In the genomic region with DNA sequence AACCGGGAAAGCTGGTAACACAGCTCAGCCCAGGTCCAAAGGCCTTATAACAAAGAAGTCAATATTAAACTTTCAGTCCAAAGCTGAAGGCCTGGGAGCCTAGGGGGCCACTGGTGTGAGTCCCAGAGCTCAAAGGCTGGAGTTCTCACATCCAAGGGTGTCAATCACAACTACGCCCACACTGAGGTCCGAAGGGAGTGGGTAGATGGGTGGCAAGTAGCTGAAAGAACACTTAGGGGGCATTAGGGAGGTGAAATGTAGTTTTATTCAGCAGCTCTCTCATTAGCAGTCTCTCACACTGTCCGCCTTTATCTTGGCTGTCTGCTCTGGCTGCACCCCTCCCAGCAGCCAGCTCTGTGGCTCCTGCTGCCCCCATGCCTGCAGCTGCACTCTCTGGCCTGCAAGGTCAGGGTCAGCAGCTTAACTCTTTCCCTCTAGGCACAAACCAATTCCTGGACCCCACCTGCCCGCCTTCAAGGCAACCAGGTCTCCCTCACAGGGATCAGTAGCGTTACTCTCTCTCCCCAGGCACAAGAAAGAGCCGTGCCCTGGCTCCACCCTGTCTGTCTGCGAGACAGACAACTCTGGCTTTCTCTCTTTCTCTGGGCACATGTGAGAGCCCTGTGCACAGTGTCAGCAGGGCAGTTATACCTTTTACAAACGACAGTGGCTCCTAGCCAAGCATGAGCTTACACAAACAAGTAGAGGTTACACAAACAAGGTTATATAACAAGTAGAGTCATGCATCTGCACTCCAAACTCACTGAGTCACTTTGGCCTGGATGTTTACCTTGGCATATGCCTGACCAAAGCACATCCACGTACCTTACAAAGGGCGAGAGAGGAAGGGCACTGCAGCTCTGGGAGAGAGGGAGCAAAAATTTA, we compare ENCODE assay signal across 13 cellular contexts.
DNase-seq lines count a peak whose midpoint lies in the region; ATAC-seq, FAIRE-seq and TF ChIP-seq lines count a peak whose summit lies in the region.
"Had no signal": no experiment of that assay in that cellular context is flagged by ENCODE, and none has a peak within 500 bp of the region (broad histone marks: within the 10 kb centered on the region; RNA-seq: fewer than 3 reads in every experiment).

No MANE protein-coding gene starts in this region.

- H3K4me1 ChIP-seq in GM23338 (ENCODE audit: insufficient read depth) = no peaks in the 10 kb centered on the region
- peaks cover 0 to 2% of the 10 kb centered on the region in 2 donors for H3K4me1 ChIP-seq in neuronal stem cell (ENCODE audit: control insufficient read depth in 2 of 2, insufficient read depth in 1 of 2, low read depth in 1 of 2, low read length in 2 of 2)

- ATAC-seq in GM23338 = peak; percentile 53
- ATAC-seq in GM18505 (IDR thresholded peaks at IDR 0.05; ENCODE audit: unreplicated experiment) = no peak

- H2BK12ac ChIP-seq in neuronal stem cell (ENCODE audit: low read length) = no peak overlapping the region

- H3K14ac ChIP-seq in neuronal stem cell (ENCODE audit: low read length) = no peak overlapping the region

- H3K4me3 Mint-ChIP-seq in GM23338 = no peak overlapping the region
- H3K4me3 Mint-ChIP-seq: activated naive CD8-positive, alpha-beta T cell treated with anti-CD3 and anti-CD28 coated beads for 36 hours had no signal

- H3K27me3 ChIP-seq in GM23338 (ENCODE audit: insufficient read depth) (no peaks in the 10 kb centered on the region), neuronal stem cell (ENCODE audit: control insufficient read depth in 3 of 3, insufficient read depth in 3 of 3, low read depth in 1 of 3, low read length in 3 of 3) (no peaks in the 10 kb centered on the region)

- H3K4me3 ChIP-seq in GM23338 = no peak overlapping the region
- no peak overlapping the region for H3K4me3 ChIP-seq in epithelial cell of proximal tubule (ENCODE audit: low read depth, low read length)
- no peak overlapping the region for H3K4me3 ChIP-seq in neuronal stem cell (ENCODE audit: low read length in 2 of 2)
- H3K4me3 ChIP-seq: coronary artery, SK-N-MC had no signal

- no peak overlapping the region for H3K18ac ChIP-seq in neuronal stem cell (ENCODE audit: low read length)

- WGBS in neuronal stem cell (ENCODE audit: extremely low coverage in 2 of 2, insufficient read length in 2 of 2, insufficient replicate concordance in 1 of 2), 2 donors = no CpG with 5 or more reads among the region's 11 CpGs

- no peak for TF ChIP-seq CTCF in GM23338 (conservative IDR thresholded peaks at IDR 0.05; ENCODE audit: low read depth in 2 of 2)
- no peak for TF ChIP-seq CTCF in epithelial cell of proximal tubule (conservative IDR thresholded peaks at IDR 0.05; ENCODE audit: low read depth, low read length)

- H4K91ac ChIP-seq in neuronal stem cell (ENCODE audit: low read depth, low read length, poor library complexity) = no peak overlapping the region

- no peak for FAIRE-seq in frontal cortex (lab: Jason Lieb, UNC)

- no peaks in the 10 kb centered on the region for H3K9me2 ChIP-seq in GM23338 (ENCODE audit: insufficient read depth)

- peaks cover 14% of the 10 kb centered on the region; the same call in 2 of the 3 replicates for H3K4me1 Mint-ChIP-seq in GM23338
- H3K4me1 Mint-ChIP-seq: activated naive CD8-positive, alpha-beta T cell treated with anti-CD3 and anti-CD28 coated beads for 36 hours had no signal

- no peak overlapping the region for H4K8ac ChIP-seq in neuronal stem cell (ENCODE audit: low read depth, low read length)

- no peaks in the 10 kb centered on the region for H3K79me2 ChIP-seq in GM23338 (replicated peaks; ENCODE audit: insufficient read depth)

- H3K27me3 Mint-ChIP-seq in GM23338 (ENCODE audit: insufficient read depth, low read depth, poor library complexity) = no peaks in the 10 kb centered on the region
- H3K27me3 Mint-ChIP-seq: activated naive CD8-positive, alpha-beta T cell treated with anti-CD3 and anti-CD28 coated beads for 36 hours had no signal

- H3F3A ChIP-seq in GM23338 (replicated peaks; ENCODE audit: low read depth) = no peaks in the 10 kb centered on the region

- no peak overlapping the region for H2BK5ac ChIP-seq in neuronal stem cell (ENCODE audit: low read length)

- H3K9ac ChIP-seq in neuronal stem cell (ENCODE audit: low read depth, low read length, poor library complexity) = no peak overlapping the region

- H3K79me1 ChIP-seq in neuronal stem cell (ENCODE audit: low read depth, low read length) = no peaks in the 10 kb centered on the region

- H3K36me3 Mint-ChIP-seq in GM23338 (ENCODE audit: low read depth) = no peaks in the 10 kb centered on the region
- H3K36me3 Mint-ChIP-seq: activated naive CD8-positive, alpha-beta T cell treated with anti-CD3 and anti-CD28 coated beads for 36 hours had no signal

- H3K36me3 ChIP-seq in GM23338 (ENCODE audit: insufficient read depth) (no peaks in the 10 kb centered on the region), neuronal stem cell (replicated peaks in 1 of 2; ENCODE audit: control insufficient read depth in 2 of 2, insufficient read depth in 2 of 2, low read length in 2 of 2) (no peaks in the 10 kb centered on the region)

- no peaks in the 10 kb centered on the region for H3K9me3 ChIP-seq in neuronal stem cell (replicated peaks in 1 of 2; ENCODE audit: control insufficient read depth in 2 of 2, insufficient read depth in 1 of 2, low read depth in 1 of 2, low read length in 2 of 2)

- H3K9me3 Mint-ChIP-seq in GM23338 = no peaks in the 10 kb centered on the region
- H3K9me3 Mint-ChIP-seq: activated naive CD8-positive, alpha-beta T cell treated with anti-CD3 and anti-CD28 coated beads for 36 hours had no signal

- no peak overlapping the region for H2BK15ac ChIP-seq in neuronal stem cell (ENCODE audit: low read length)

- no peak overlapping the region for H3K27ac Mint-ChIP-seq in GM23338
- H3K27ac Mint-ChIP-seq: activated naive CD8-positive, alpha-beta T cell treated with anti-CD3 and anti-CD28 coated beads for 36 hours had no signal

- H3K27ac ChIP-seq in GM23338 (ENCODE audit: low read depth) (no peak overlapping the region), neuronal stem cell (replicated peaks; ENCODE audit: low read length) (no peak overlapping the region)
- H3K27ac ChIP-seq: coronary artery, SK-N-MC had no signal

- H2AFZ ChIP-seq in GM23338 = peak overlapping the region; percentile 69; the same call in 1 of the 2 replicates
- H2AFZ ChIP-seq in neuronal stem cell (ENCODE audit: low read length) = peak overlapping the region; percentile 84

- H2AK5ac ChIP-seq in neuronal stem cell (ENCODE audit: low read depth, low read length) = no peak overlapping the region

- no peaks in the 10 kb centered on the region for H4K20me1 ChIP-seq in GM23338 (replicated peaks; ENCODE audit: insufficient read depth)

- no peak for DNase-seq in GM23338 (ENCODE audit: low spot score)
- DNase-seq in NCI-H748 (lab: John Stamatoyannopoulos, UW; ENCODE audit: unreplicated experiment) = peak; percentile 59
- peak; percentile 66 for DNase-seq in epithelial cell of proximal tubule (ENCODE audit: low read depth)
- DNase-seq in neuronal stem cell (ENCODE audit: low spot score) = no peak
- DNase-seq in frontal cortex (ENCODE audit: low spot score in 2 of 2) = no peak
- no peak for DNase-seq in NCI-H2196 treated with DMSO at 0.1 percent for 48 hours (lab: John Stamatoyannopoulos, UW; ENCODE audit: unreplicated experiment)
- no peak for DNase-seq in NOMO-1 treated with dmso at 0.1 percent for 144 hours (lab: John Stamatoyannopoulos, UW; ENCODE audit: unreplicated experiment)
- DNase-seq: activated CD8-positive, alpha-beta memory T cell treated with anti-CD3 and anti-CD28 coated beads, Interleukin-2, amount 50 U/mL, for 4 hours; activated naive CD8-positive, alpha-beta T cell treated with anti-CD3 and anti-CD28 coated beads for 36 hours; NCI-H446 treated with DMSO at 0.1 percent for 48 hours had no signal

- no peak overlapping the region for H3K4me2 ChIP-seq in GM23338
- no peak overlapping the region for H3K4me2 ChIP-seq in neuronal stem cell (ENCODE audit: insufficient read depth, low read length, poor library complexity, severe bottlenecking)

- no peak overlapping the region for H3K23ac ChIP-seq in neuronal stem cell (ENCODE audit: low read depth, low read length, poor library complexity)

- no peak for TF ChIP-seq POLR2A in GM18505 (IDR thresholded peaks at IDR 0.05; ENCODE audit: borderline replicate concordance, extremely low read depth, insufficient read depth, insufficient read length)

- H3K4ac ChIP-seq in neuronal stem cell (ENCODE audit: low read length) = no peak overlapping the region

- H2BK120ac ChIP-seq in neuronal stem cell (ENCODE audit: low read depth, low read length) = no peak overlapping the region

TF ChIP-seq in GM23338, 12 proteins besides CTCF, POLR2A, EP300 and RAD21:
- TF ChIP-seq EZH2 (IDR thresholded peaks at IDR 0.05; ENCODE audit: low read depth, unreplicated experiment) (no peak), EZH2phosphoT487 (IDR thresholded peaks at IDR 0.05; ENCODE audit: unreplicated experiment) (no peak)

Comparison
In these comparisons a context has a peak if more than half of its experiments do, and no peak if none do; other contexts are left out.
1. DNase-seq: peak in NCI-H748 (single experiment) and epithelial cell of proximal tubule (single experiment); none in GM23338 (single experiment), neuronal stem cell (single experiment), frontal cortex (0 of 2), NCI-H2196 treated with DMSO at 0.1 percent for 48 hours (single experiment) and NOMO-1 treated with dmso at 0.1 percent for 144 hours (single experiment).